23 cellular contexts compared by ENCODE assay signal in the genomic region with DNA sequence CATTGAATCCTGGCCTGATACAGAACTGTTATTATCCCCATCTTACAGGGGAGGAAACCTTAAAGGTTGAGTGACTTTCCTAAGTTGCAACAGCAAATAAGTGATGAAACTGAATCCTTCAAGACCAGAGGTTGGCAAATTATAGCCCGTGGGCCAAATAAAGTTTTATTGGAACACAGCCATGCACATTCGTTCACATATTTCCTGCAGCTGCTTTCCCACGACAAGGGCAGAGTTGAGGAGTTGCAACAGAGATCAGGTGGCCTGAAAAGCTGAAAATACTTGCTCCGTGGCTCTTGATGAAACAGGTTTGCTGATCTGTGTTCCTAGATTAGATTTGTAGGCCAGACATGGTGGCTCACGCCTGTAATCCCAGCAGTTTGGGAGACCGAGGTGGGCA.
"Had no signal": no experiment of that assay in that cellular context is flagged by ENCODE, and none has a peak within 500 bp of the region (broad histone marks: within the 10 kb centered on the region; RNA-seq: fewer than 3 reads in every experiment).

No MANE protein-coding gene starts in this region.

- H3K27ac Mint-ChIP-seq: mesothelial cell of epicardium; naive B cell; natural killer cell treated with Interleukin-12 subunit alpha and Interleukin-12 subunit beta and Interleukin-15 and Interleukin-18, amount 100 ng/mL, for 72 hours; progenitor cell of endocrine pancreas; stimulated activated naive B cell treated with anti-CD40 and anti-IgM and Interleukin-4, amounts not matched to agents 10 μg/mL and 1 μg/mL and 100 μg/mL, for 72 hours had no signal

- H3K4me3 ChIP-seq: left ventricle myocardium inferior, lung, ovary, right atrium auricular region, skin epidermis, stomach, suprapubic skin, thoracic aorta, tibial artery, upper lobe of right lung had no signal

- ATAC-seq: natural killer cell treated with Interleukin-12 subunit alpha and Interleukin-12 subunit beta and Interleukin-15 and Interleukin-18, amount 100 ng/mL, for 72 hours; sciatic nerve; stimulated activated naive B cell treated with anti-CD40 and anti-IgM and Interleukin-4, amounts not matched to agents 10 μg/mL and 1 μg/mL and 100 μg/mL, for 72 hours; stimulated activated naive CD8-positive, alpha-beta T cell treated with anti-CD3 and anti-CD28 coated beads, Interleukin-15, Interleukin-2, amounts not matched to agents 100 U/mL and 50 U/mL, for 24 hours; upper lobe of right lung had no signal

- H3K27me3 Mint-ChIP-seq: progenitor cell of endocrine pancreas had no signal

- H3K4me3 Mint-ChIP-seq: mesothelial cell of epicardium; naive B cell; natural killer cell treated with Interleukin-12 subunit alpha and Interleukin-12 subunit beta and Interleukin-15 and Interleukin-18, amount 100 ng/mL, for 72 hours; stimulated activated naive B cell treated with anti-CD40 and anti-IgM and Interleukin-4, amounts not matched to agents 10 μg/mL and 1 μg/mL and 100 μg/mL, for 72 hours had no signal

- H3K4me1 Mint-ChIP-seq: naive B cell; stimulated activated naive B cell treated with anti-CD40 and anti-IgM and Interleukin-4, amounts not matched to agents 10 μg/mL and 1 μg/mL and 100 μg/mL, for 72 hours had no signal

- H3K36me3 Mint-ChIP-seq: naive B cell; natural killer cell treated with Interleukin-12 subunit alpha and Interleukin-12 subunit beta and Interleukin-15 and Interleukin-18, amount 100 ng/mL, for 72 hours; stimulated activated naive B cell treated with anti-CD40 and anti-IgM and Interleukin-4, amounts not matched to agents 10 μg/mL and 1 μg/mL and 100 μg/mL, for 72 hours had no signal

- DNase-seq: islet precursor cell; left ventricle myocardium inferior; mesendoderm; naive B cell; ovary; stimulated activated CD4-positive, alpha-beta T cell treated with anti-CD3 and anti-CD28 coated beads, Interleukin-12 subunit alpha, Interleukin-12 subunit beta, amount 100 ng/mL, for 4 hours; stimulated activated CD4-positive, alpha-beta T cell treated with anti-CD3 and anti-CD28 coated beads, Interleukin-15, amount 100 ng/mL, for 24 hours; stimulated activated CD4-positive, alpha-beta T cell treated with anti-CD3 and anti-CD28 coated beads, Interleukin-2, amount 100 ng/mL, for 24 hours; stimulated activated CD4-positive, alpha-beta T cell treated with anti-CD3 and anti-CD28 coated beads, Interleukin-4, amount 100 ng/mL, for 1 hour; stimulated activated naive B cell treated with anti-CD40 and anti-IgM and Interleukin-4, amounts not matched to agents 10 μg/mL and 1 μg/mL and 100 μg/mL, for 72 hours; stimulated activated naive CD8-positive, alpha-beta T cell treated with anti-CD3 and anti-CD28 coated beads, Interleukin-15, Interleukin-2, amounts not matched to agents 100 U/mL and 50 U/mL, for 24 hours; stomach; tibial artery; upper lobe of right lung had no signal
